11 cellular contexts compared by ENCODE assay signal in the genomic region with DNA sequence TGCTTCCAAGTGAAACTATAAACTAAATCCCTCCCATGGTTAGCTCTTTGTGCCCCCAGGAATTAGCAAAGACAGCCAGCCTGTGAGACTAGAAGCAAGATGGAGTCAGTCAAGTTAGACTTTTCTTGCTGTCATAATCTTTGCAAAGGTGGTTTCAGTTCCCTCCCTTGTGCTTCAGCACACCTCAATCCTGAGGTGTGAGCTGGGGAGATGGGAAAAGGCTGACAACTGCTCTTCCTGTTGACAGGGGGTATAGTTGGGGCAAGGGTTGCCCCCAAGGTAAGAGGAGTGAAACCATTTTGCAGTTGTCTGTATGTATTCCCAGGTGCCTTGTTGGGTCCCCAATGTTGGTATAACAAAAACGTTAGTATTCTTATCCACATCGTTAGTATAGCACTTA. TPM values are rescaled to one million over a fixed set of nuclear protein-coding genes. Genes with fewer than 3 reads are reported as not detected.
"Had no signal": no experiment of that assay in that cellular context is flagged by ENCODE, and none has a peak within 500 bp of the region (broad histone marks: within the 10 kb centered on the region; RNA-seq: fewer than 3 reads in every experiment).

No MANE protein-coding gene starts in this region.

- H3K4me3 ChIP-seq: GM23338, K562 had no signal

- ATAC-seq: GM23338, K562 had no signal

- H3K27ac Mint-ChIP-seq: GM23338, H9 had no signal

- FAIRE-seq: H1, H54, HTR-8/SVneo, K562 had no signal

- H3K4me3 Mint-ChIP-seq: GM23338, H9 had no signal

- DNase-seq: H9, HCEC 1CT, IMR-90, Kasumi-1, KG1 had no signal

- H3K4me1 Mint-ChIP-seq: GM23338, H9 had no signal

- H3K9me3 Mint-ChIP-seq: GM23338, H9 had no signal

RNA-seq across cellular contexts. Expression of gene CPM, which starts 12.3 kb away (rescaled TPM):
- total RNA-seq: HT-29 had no signal
- polyA plus RNA-seq: K562 had no signal
